In genomic region chr13:77466757-77467156, GRCh38 we compare ENCODE assay signal across 32 cellular contexts.
"Had no signal": no experiment of that assay in that cellular context is flagged by ENCODE, and none has a peak within 500 bp of the region (broad histone marks: within the 10 kb centered on the region; RNA-seq: fewer than 3 reads in every experiment).

No MANE protein-coding gene starts in this region.

- H3K79me2 ChIP-seq: parathyroid adenoma had no signal

- H3K36me3 ChIP-seq: neutrophil, ovary, right lobe of liver, sigmoid colon, stomach, suprapubic skin, tibial artery, transverse colon, upper lobe of left lung, vagina had no signal

- H3K4me1 Mint-ChIP-seq: naive thymus-derived CD4-positive, alpha-beta T cell; natural killer cell; nephron; stimulated activated effector memory CD8-positive, alpha-beta T cell treated with anti-CD3 and anti-CD28 coated beads, Interleukin-12 subunit alpha, Interleukin-12 subunit beta, amount 100 ng/mL, for 72 hours; stimulated activated naive B cell treated with anti-CD40 and anti-IgM and Interleukin-4, amounts not matched to agents 10 μg/mL and 1 μg/mL and 100 μg/mL, for 72 hours had no signal

- H3K27ac Mint-ChIP-seq: naive thymus-derived CD4-positive, alpha-beta T cell; natural killer cell; nephron; progenitor cell of endocrine pancreas; stimulated activated effector memory CD8-positive, alpha-beta T cell treated with anti-CD3 and anti-CD28 coated beads, Interleukin-12 subunit alpha, Interleukin-12 subunit beta, amount 100 ng/mL, for 72 hours; stimulated activated naive B cell treated with anti-CD40 and anti-IgM and Interleukin-4, amounts not matched to agents 10 μg/mL and 1 μg/mL and 100 μg/mL, for 72 hours; stimulated activated naive CD8-positive, alpha-beta T cell treated with anti-CD3 and anti-CD28 coated beads, Interleukin-15, Interleukin-2, amounts not matched to agents 100 ng/mL and 50 ng/mL, for 24 hours had no signal

- FAIRE-seq: small intestine, urothelium cell line had no signal

- H3K36me3 Mint-ChIP-seq: naive thymus-derived CD4-positive, alpha-beta T cell; natural killer cell; stimulated activated effector memory CD8-positive, alpha-beta T cell treated with anti-CD3 and anti-CD28 coated beads, Interleukin-12 subunit alpha, Interleukin-12 subunit beta, amount 100 ng/mL, for 72 hours; stimulated activated naive B cell treated with anti-CD40 and anti-IgM and Interleukin-4, amounts not matched to agents 10 μg/mL and 1 μg/mL and 100 μg/mL, for 72 hours had no signal

- H2AFZ ChIP-seq: parathyroid adenoma had no signal

- H3K4me3 ChIP-seq: ovary, psoas muscle, right lobe of liver, sigmoid colon, stomach, suprapubic skin, testis, tibial artery, transverse colon, upper lobe of left lung, vagina had no signal

- H3K27me3 ChIP-seq: neutrophil, ovary, right lobe of liver, sigmoid colon, stomach, suprapubic skin, testis, tibial artery, transverse colon, upper lobe of left lung, vagina had no signal

- H3K9me3 ChIP-seq: neutrophil, ovary, psoas muscle, right lobe of liver, sigmoid colon, stomach, suprapubic skin, testis, tibial artery, transverse colon, upper lobe of left lung, vagina had no signal

- DNase-seq: naive thymus-derived CD4-positive, alpha-beta T cell; natural killer cell; nucleus accumbens; ovary; posterior cingulate gyrus; psoas muscle; right cardiac atrium; right lobe of liver; sigmoid colon; small intestine; stimulated activated CD4-positive, alpha-beta T cell treated with anti-CD3 and anti-CD28 coated beads, Interleukin-15, amount 100 ng/mL, for 24 hours; stimulated activated CD4-positive, alpha-beta T cell treated with anti-CD3 and anti-CD28 coated beads, Interleukin-2, amount 100 ng/mL, for 24 hours; stimulated activated CD4-positive, alpha-beta T cell treated with anti-CD3 and anti-CD28 coated beads, Interleukin-2, amount 100 ng/mL, for 48 hours; stimulated activated CD4-positive, alpha-beta T cell treated with anti-CD3 and anti-CD28 coated beads, Interleukin-4, amount 100 ng/mL, for 24 hours; stimulated activated naive B cell treated with anti-CD40 and anti-IgM and Interleukin-4, amounts not matched to agents 10 μg/mL and 1 μg/mL and 100 μg/mL, for 72 hours; stimulated activated naive CD4-positive, alpha-beta T cell treated with Interleukin-2 at 50 U/mL for 16 hours; stomach; substantia nigra; testis; tibial artery; transverse colon; upper lobe of left lung had no signal

- H3K27ac ChIP-seq: neutrophil, ovary, parathyroid adenoma, psoas muscle, right lobe of liver, sigmoid colon, stomach, suprapubic skin, testis, tibial artery, transverse colon, upper lobe of left lung, vagina had no signal

- ATAC-seq: naive thymus-derived CD4-positive, alpha-beta T cell; natural killer cell; psoas muscle; right cardiac atrium; right lobe of liver; stimulated activated effector memory CD8-positive, alpha-beta T cell treated with anti-CD3 and anti-CD28 coated beads, Interleukin-12 subunit alpha, Interleukin-12 subunit beta, amount 100 ng/mL, for 72 hours; stimulated activated naive B cell treated with anti-CD40 and anti-IgM and Interleukin-4, amounts not matched to agents 10 μg/mL and 1 μg/mL and 100 μg/mL, for 72 hours had no signal

- H3K27me3 Mint-ChIP-seq: stimulated activated naive B cell treated with anti-CD40 and anti-IgM and Interleukin-4, amounts not matched to agents 10 μg/mL and 1 μg/mL and 100 μg/mL, for 72 hours; stimulated activated naive CD8-positive, alpha-beta T cell treated with anti-CD3 and anti-CD28 coated beads, Interleukin-15, Interleukin-2, amounts not matched to agents 100 ng/mL and 50 ng/mL, for 24 hours had no signal

- H3K4me1 ChIP-seq: parathyroid adenoma, psoas muscle, right lobe of liver, sigmoid colon, stomach, testis, tibial artery, transverse colon, upper lobe of left lung, vagina had no signal

- H3K4me3 Mint-ChIP-seq: naive thymus-derived CD4-positive, alpha-beta T cell; natural killer cell; nephron; neural crest cell; stimulated activated effector memory CD8-positive, alpha-beta T cell treated with anti-CD3 and anti-CD28 coated beads, Interleukin-12 subunit alpha, Interleukin-12 subunit beta, amount 100 ng/mL, for 72 hours; stimulated activated naive B cell treated with anti-CD40 and anti-IgM and Interleukin-4, amounts not matched to agents 10 μg/mL and 1 μg/mL and 100 μg/mL, for 72 hours; stimulated activated naive CD8-positive, alpha-beta T cell treated with anti-CD3 and anti-CD28 coated beads, Interleukin-15, Interleukin-2, amounts not matched to agents 100 ng/mL and 50 ng/mL, for 24 hours had no signal

- H3K9ac ChIP-seq: parathyroid adenoma had no signal
